Comparison of ENCODE assay signal across 9 cellular contexts in genomic region chr9:19255112-19255511, GRCh38.
"Had no signal": no experiment of that assay in that cellular context is flagged by ENCODE, and none has a peak within 500 bp of the region (broad histone marks: within the 10 kb centered on the region; RNA-seq: fewer than 3 reads in every experiment).

No MANE protein-coding gene starts in this region.

- DNase-seq: GM23248, GOT3, H7, IMR-90, KBM-7 had no signal

- ATAC-seq: HCT116 had no signal

- H3K9me3 ChIP-seq: HAP-1 had no signal

- H3K27ac ChIP-seq: GM23248, HL-60, KMS-11 had no signal

- H3K4me3 ChIP-seq: GM23248, HAP-1 had no signal
